ENCODE assay signal across 8 cellular contexts in genomic region chr10:43136995-43137700, GRCh38. TPM values are rescaled to one million over a fixed set of nuclear protein-coding genes. Genes with fewer than 3 reads are reported as not detected.
A peak's percentile ranks its signal among the peaks of the same experiment; 100 is the strongest.
DNase-seq lines count a peak whose midpoint lies in the region; ATAC-seq and TF ChIP-seq lines count a peak whose summit lies in the region.

No MANE protein-coding gene starts in this region.

- peak overlapping the region; percentile 84 for H3K4me2 ChIP-seq in fibroblast of lung (ENCODE audit: extremely low read depth, insufficient read depth, low read length)

- H3K4me3 ChIP-seq in SJSA1 = peak overlapping the region; percentile 85
- H3K4me3 ChIP-seq in fibroblast of lung (replicated peaks in 1 of 4; ENCODE audit: control extremely low read depth in 1 of 4, insufficient read depth in 1 of 4, low read depth in 3 of 4, low read length in 4 of 4) = peak overlapping the region; percentile 67 to 91 (median 72)

- peak overlapping the region; percentile 60 for H2AFZ ChIP-seq in fibroblast of lung (ENCODE audit: low read length)

- peak; percentile 22 for ATAC-seq in sciatic nerve
- ATAC-seq in GM21515 (IDR thresholded peaks at IDR 0.05; ENCODE audit: unreplicated experiment) = no peak
- ATAC-seq in HG02678 (IDR thresholded peaks at IDR 0.05; ENCODE audit: unreplicated experiment) = no peak

- H3K79me2 ChIP-seq in fibroblast of lung (ENCODE audit: control insufficient read depth, insufficient read depth, low read length) = peaks cover 31% of the 10 kb centered on the region

- H3K9me3 ChIP-seq in SJSA1 (replicated peaks) (no peaks in the 10 kb centered on the region), fibroblast of lung (ENCODE audit: control insufficient read depth, insufficient read depth, low read depth, low read length) (no peaks in the 10 kb centered on the region)

- H3K27ac ChIP-seq in SJSA1 (peak overlapping the region; percentile 92), fibroblast of lung (ENCODE audit: insufficient read depth, low read length) (peak overlapping the region; percentile 96)

- peaks cover 2% of the 10 kb centered on the region for H4K20me1 ChIP-seq in fibroblast of lung (ENCODE audit: control insufficient read depth, extremely low read depth, insufficient read depth, low read length)

- peak; percentile 33 for DNase-seq in ELR (ENCODE audit: low read depth)
- no peak for DNase-seq in SJSA1 (ENCODE audit: low read depth in 1 of 2, low spot score in 2 of 2)
- DNase-seq in fibroblast of lung (ENCODE audit: low read depth in 2 of 2) = peak; percentile 38 to 44
- no peak for DNase-seq in sciatic nerve (ENCODE audit: low spot score)
- DNase-seq in NCI-H146 (lab: John Stamatoyannopoulos, UW) = no peak
- DNase-seq in stimulated activated naive CD4-positive, alpha-beta T cell (lab: John Stamatoyannopoulos, UW) = no peak

- H3K27me3 ChIP-seq in SJSA1 (replicated peaks) (0 out of 2 replicates have a peak, but pooled peaks cover 3% of the 10 kb centered on the region), fibroblast of lung (ENCODE audit: control insufficient read depth, insufficient read depth, low read length) (no peaks in the 10 kb centered on the region)

- peaks cover 10% of the 10 kb centered on the region for H3K36me3 ChIP-seq in SJSA1
- no peaks in the 10 kb centered on the region for H3K36me3 ChIP-seq in fibroblast of lung (ENCODE audit: control insufficient read depth, insufficient read depth, low read length)

- H3K9ac ChIP-seq in fibroblast of lung (ENCODE audit: insufficient read depth, low read length) = peak overlapping the region; percentile 97

- H3K4me1 ChIP-seq in SJSA1 (replicated peaks) = peaks cover 28% of the 10 kb centered on the region
- no peaks in the 10 kb centered on the region for H3K4me1 ChIP-seq in fibroblast of lung (ENCODE audit: control insufficient read depth, extremely low read depth, insufficient read depth, low read length)

- TF ChIP-seq CTCF in fibroblast of lung (conservative IDR thresholded peaks at IDR 0.05 in 1 of 2, IDR thresholded peaks at IDR 0.05 in 1 of 2; ENCODE audit: low read depth in 1 of 2, low read length in 2 of 2) = no peak

- intact Hi-C loops in sciatic nerve (cut with DNase I) = no loop called here

RNA-seq across cellular contexts. Expression of gene CSGALNACT2, which starts 1.1 kb away (rescaled TPM):
- 3.7 and 6.7 TPM in 2 replicates for total RNA-seq in SJSA1 (2014; rRNA removed; shearing (Covaris generic))
- 43.9 and 46.9 TPM in 2 replicates for total RNA-seq in fibroblast of lung
- 32.7 and 38.6 TPM in 2 replicates for polyA plus RNA-seq in fibroblast of lung
- 17.8 and 23.0 TPM in 2 replicates for polyA plus RNA-seq in fibroblast of lung (2012)
- polyA minus RNA-seq in fibroblast of lung (ENCODE audit: low replicate concordance) = 6.1 and 7.5 TPM in 2 replicates
- total RNA-seq in sciatic nerve = 31.5 TPM

Comparison
In these comparisons a context has a peak if more than half of its experiments do, and no peak if none do; other contexts are left out.
1. DNase-seq: peak in ELR (single experiment) and fibroblast of lung (2 of 2); none in SJSA1 (0 of 2), sciatic nerve (single experiment), NCI-H146 (single experiment) and stimulated activated naive CD4-positive, alpha-beta T cell (0 of 6).